8 cellular contexts compared by ENCODE assay signal in the genomic region with DNA sequence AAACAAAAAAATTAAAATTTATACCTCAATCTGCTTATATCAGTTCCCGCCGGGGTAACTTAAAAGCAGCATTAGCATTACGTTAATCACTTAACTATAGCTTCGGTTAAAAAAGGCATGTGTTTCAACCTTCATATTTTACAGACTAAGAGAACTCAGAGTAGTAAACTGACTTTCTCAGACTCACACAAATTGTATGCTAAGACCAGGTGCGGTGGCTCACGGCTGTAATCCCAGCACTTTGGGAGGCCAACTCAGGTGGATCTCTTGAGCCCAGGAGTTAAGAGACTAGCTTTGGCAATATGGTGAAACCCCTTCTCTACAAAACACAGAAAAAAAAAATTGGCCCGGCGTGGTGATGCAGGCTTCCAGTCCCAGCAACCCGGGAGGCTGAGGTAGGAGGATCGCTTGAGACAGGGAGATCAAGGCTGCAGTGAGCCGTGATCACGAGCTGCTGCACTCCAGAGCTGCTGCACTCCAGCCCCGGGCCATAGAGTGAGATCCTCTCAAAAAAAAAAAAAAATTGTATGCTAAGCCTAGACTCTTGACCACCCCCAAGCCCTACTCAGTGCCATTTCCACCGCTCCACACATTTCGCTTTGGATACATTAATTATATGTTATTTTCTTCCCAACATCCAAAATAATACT. TPM values are rescaled to one million over a fixed set of nuclear protein-coding genes. Genes with fewer than 3 reads are reported as not detected.
DNase-seq lines count a peak whose midpoint lies in the region; ATAC-seq and TF ChIP-seq lines count a peak whose summit lies in the region.

No MANE protein-coding gene starts in this region.

- peak overlapping the region; percentile 93 for H3K9ac ChIP-seq in iPS-20b (ENCODE audit: low read depth, low read length)

- ATAC-seq in heart right ventricle (no peak), HG03097 (IDR thresholded peaks at IDR 0.05; ENCODE audit: low FRiP score, unreplicated experiment) (no peak), HG03159 (IDR thresholded peaks at IDR 0.05; ENCODE audit: unreplicated experiment) (no peak)

- intact Hi-C loops in heart right ventricle (cut with DNase I) (loop anchor here in 8 of 10 donors (5.0 to 10.0 kb wide), 4 partner anchors 64 to 147 kb away; partner anchors contain the start of gene GALM (in 7 of the 8)), cardiac septum (cut with DNase I) (loop anchor here (5.0 kb wide), 1 partner anchor 67 kb away; the partner anchor contains the start of gene GALM), tibial artery (cut with DNase I; ENCODE audit: low total_unique reads) (loop anchor here (5.0 kb wide), 1 partner anchor 67 kb away; the partner anchor contains the start of gene GALM)

- no peaks in the 10 kb centered on the region for H3K27me3 Mint-ChIP-seq in activated T-cell treated with anti-CD3 and anti-CD28 coated beads, Interleukin-2, amount 50 U/mL, for 24 hours

- H3K4me3 ChIP-seq in heart right ventricle (peak overlapping the region in 9 of 10 donors; percentile 6 to 95 (median 89)), iPS-20b (ENCODE audit: low read length) (peak overlapping the region; percentile 99), tibial artery (peak overlapping the region; percentile 64 to 74)

- peak overlapping the region; percentile 93 for H3K27ac Mint-ChIP-seq in activated T-cell treated with anti-CD3 and anti-CD28 coated beads, Interleukin-2, amount 50 U/mL, for 24 hours

- H3K27ac ChIP-seq in heart right ventricle (peak overlapping the region in 7 of 10 donors; percentile 17 to 98 (median 98)), iPS-20b (ENCODE audit: low read length) (no peak overlapping the region), tibial artery (peak overlapping the region; percentile 94 to 97)

- 39 to 41% methylated on average over 15 of the region's 15 CpGs for WGBS in heart right ventricle, 2 donors

- peaks cover 69% of the 10 kb centered on the region for H3K4me1 Mint-ChIP-seq in activated T-cell treated with anti-CD3 and anti-CD28 coated beads, Interleukin-2, amount 50 U/mL, for 24 hours (ENCODE audit: low read depth)

- H3K4me3 Mint-ChIP-seq in activated T-cell treated with anti-CD3 and anti-CD28 coated beads, Interleukin-2, amount 50 U/mL, for 24 hours = peak overlapping the region; percentile 92

- H3K36me3 Mint-ChIP-seq in activated T-cell treated with anti-CD3 and anti-CD28 coated beads, Interleukin-2, amount 50 U/mL, for 24 hours (ENCODE audit: low read depth) = peaks cover 52% of the 10 kb centered on the region

- H3K4me1 ChIP-seq in heart right ventricle (peaks cover 5 to 71% (median 58%) of the 10 kb centered on the region in 9 donors), iPS-20b (ENCODE audit: insufficient read depth, low read length) (peaks cover 17% of the 10 kb centered on the region), tibial artery (peaks cover 0 to 52% (median 19%) of the 10 kb centered on the region in 4 donors)

- H3K9me3 ChIP-seq in heart right ventricle (no peaks in the 10 kb centered on the region), iPS-20b (ENCODE audit: insufficient read depth, low read depth, low read length) (no peaks in the 10 kb centered on the region), tibial artery (no peaks in the 10 kb centered on the region)

- H3K27me3 ChIP-seq in heart right ventricle (no peaks in the 10 kb centered on the region), iPS-20b (ENCODE audit: insufficient read depth, low read length) (no peaks in the 10 kb centered on the region), tibial artery (no peaks in the 10 kb centered on the region)

- TF ChIP-seq CTCF in heart right ventricle (IDR thresholded peaks at IDR 0.05) = no peak
- no peak for TF ChIP-seq CTCF in tibial artery (IDR thresholded peaks at IDR 0.05)

- H3K36me3 ChIP-seq in heart right ventricle (no peaks in the 10 kb centered on the region), iPS-20b (ENCODE audit: insufficient read depth, low read depth, low read length) (no peaks in the 10 kb centered on the region), tibial artery (no peaks in the 10 kb centered on the region)

- DNase-seq in heart right ventricle (no peak), cardiac septum (ENCODE audit: low spot score) (no peak), tibial artery (no peak), NCI-H2029 (lab: John Stamatoyannopoulos, UW) (no peak)
- DNase-seq in activated T-cell treated with anti-CD3 and anti-CD28 coated beads, Interleukin-2, amount 50 U/mL, for 24 hours = no peak

- H3K9me3 Mint-ChIP-seq in activated T-cell treated with anti-CD3 and anti-CD28 coated beads, Interleukin-2, amount 50 U/mL, for 24 hours = no peaks in the 10 kb centered on the region

RNA-seq across cellular contexts. Expression of gene HNRNPLL, which starts 2.4 kb away (rescaled TPM):
- total RNA-seq in heart right ventricle = 10 to 100 TPM; 22.4 to 32.7 (median 25.9) TPM
- polyA plus RNA-seq in heart right ventricle = 10 to 100 TPM in 1 of 2 donors, 1 to 10 TPM in 1; 8.9 to 13.6 TPM
- 25.1 TPM for total RNA-seq in cardiac septum
